Comparison of ENCODE assay signal across 1 cellular context in the genomic region with DNA sequence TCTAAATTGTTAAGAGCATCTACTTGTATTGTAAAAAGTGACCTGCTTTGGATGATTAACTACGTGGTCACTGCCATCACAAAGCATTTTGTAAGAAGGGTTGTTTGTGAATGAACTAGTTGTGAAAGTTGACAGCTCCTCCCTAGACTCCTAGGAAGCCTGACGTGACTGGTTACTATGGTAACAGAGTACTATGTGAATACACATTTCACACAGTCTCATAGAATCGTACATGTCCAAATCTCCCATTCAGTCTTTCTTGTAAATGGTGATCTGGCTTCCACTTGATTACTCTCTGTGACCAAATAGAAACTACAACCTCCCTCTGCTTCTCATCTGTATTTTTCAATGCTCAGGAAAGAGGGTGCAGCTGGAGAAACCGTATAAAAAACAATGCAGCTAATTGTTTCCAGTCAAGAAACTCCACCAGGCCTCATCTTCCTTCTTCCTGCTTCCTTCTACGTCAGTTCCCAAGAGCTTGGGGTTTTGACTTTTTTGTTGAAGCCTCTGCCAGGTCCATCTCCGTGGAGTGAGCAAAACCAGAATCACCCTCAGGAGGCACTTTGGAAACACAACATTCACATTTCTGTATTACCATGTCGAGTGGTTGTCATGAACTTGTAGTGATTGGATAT.
TF ChIP-seq lines count a peak whose summit lies in the region.

No MANE protein-coding gene starts in this region.

TF ChIP-seq in SK-N-SH, 30 proteins besides CTCF, POLR2A, EP300 and RAD21 (continued from another document):
- TF ChIP-seq MXI1 (IDR thresholded peaks at IDR 0.05; ENCODE audit: low read depth, low read length): no peak
- no peak for TF ChIP-seq FOXM1 (IDR thresholded peaks at IDR 0.05; ENCODE audit: low read depth)
- no peak for TF ChIP-seq FOSL2 (IDR thresholded peaks at IDR 0.05; ENCODE audit: borderline replicate concordance, low read depth)
- TF ChIP-seq TCF12 (IDR thresholded peaks at IDR 0.05): no peak
- no peak for TF ChIP-seq SIN3A (IDR thresholded peaks at IDR 0.05; ENCODE audit: borderline replicate concordance, low read depth, low read length)
- TF ChIP-seq, protein P1, sequence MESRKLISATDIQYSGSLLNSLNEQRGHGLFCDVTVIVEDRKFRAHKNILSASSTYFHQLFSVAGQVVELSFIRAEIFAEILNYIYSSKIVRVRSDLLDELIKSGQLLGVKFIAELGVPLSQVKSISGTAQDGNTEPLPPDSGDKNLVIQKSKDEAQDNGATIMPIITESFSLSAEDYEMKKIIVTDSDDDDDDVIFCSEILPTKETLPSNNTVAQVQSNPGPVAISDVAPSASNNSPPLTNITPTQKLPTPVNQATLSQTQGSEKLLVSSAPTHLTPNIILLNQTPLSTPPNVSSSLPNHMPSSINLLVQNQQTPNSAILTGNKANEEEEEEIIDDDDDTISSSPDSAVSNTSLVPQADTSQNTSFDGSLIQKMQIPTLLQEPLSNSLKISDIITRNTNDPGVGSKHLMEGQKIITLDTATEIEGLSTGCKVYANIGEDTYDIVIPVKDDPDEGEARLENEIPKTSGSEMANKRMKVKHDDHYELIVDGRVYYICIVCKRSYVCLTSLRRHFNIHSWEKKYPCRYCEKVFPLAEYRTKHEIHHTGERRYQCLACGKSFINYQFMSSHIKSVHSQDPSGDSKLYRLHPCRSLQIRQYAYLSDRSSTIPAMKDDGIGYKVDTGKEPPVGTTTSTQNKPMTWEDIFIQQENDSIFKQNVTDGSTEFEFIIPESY (IDR thresholded peaks at IDR 0.05; ENCODE audit: borderline replicate concordance, low read depth): no peak
- no peak for TF ChIP-seq GABPA (IDR thresholded peaks at IDR 0.05; ENCODE audit: low read depth)
- TF ChIP-seq TEAD4 (IDR thresholded peaks at IDR 0.05; ENCODE audit: borderline replicate concordance, insufficient read depth): no peak
- TF ChIP-seq NRF1 (IDR thresholded peaks at IDR 0.05; ENCODE audit: low read depth, low read length): no peak
